ENCODE assay signal across 1 cellular context in the genomic region with DNA sequence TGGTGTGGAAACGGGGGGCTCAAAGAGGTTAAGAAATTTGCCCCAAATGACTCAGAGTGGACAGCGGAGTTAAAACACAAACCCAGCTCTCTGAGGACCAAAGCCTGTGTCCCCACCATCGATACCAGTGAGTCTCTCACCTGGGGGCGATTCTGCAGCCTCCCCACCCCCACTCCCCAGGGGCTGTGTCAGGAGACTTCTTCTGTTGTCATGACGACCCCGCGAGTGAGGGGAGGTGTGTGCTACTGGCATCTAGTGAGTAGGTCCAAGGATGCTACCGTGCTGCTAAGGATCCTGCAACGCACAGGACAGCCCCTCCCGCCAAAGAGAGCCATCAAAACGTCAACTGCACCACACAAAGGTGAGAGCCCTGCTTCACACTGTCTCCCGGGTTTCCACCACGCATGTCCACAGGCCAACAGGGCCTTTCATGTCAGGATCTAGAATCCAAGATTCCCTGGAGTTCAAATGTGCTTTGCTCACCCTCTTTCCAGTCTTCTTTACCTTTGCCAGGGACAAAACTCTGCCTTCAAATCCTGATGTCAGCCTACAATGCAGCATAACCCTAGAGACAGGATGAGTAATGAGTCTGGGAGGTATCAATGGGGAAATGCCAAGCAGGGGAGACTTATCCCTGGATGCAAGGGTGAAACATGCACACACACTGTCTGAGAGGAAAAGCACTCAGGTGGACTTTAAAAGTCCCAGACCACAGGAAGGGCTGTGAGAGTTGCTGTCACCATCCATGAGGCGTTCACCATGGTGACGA.
A peak's percentile ranks its signal among the peaks of the same experiment; 100 is the strongest.
TF ChIP-seq lines count a peak whose summit lies in the region.

No MANE protein-coding gene starts in this region.

TF ChIP-seq in K562, 482 proteins besides CTCF, POLR2A, EP300 and RAD21 (continued from another document):
- TF ChIP-seq, protein P1, sequence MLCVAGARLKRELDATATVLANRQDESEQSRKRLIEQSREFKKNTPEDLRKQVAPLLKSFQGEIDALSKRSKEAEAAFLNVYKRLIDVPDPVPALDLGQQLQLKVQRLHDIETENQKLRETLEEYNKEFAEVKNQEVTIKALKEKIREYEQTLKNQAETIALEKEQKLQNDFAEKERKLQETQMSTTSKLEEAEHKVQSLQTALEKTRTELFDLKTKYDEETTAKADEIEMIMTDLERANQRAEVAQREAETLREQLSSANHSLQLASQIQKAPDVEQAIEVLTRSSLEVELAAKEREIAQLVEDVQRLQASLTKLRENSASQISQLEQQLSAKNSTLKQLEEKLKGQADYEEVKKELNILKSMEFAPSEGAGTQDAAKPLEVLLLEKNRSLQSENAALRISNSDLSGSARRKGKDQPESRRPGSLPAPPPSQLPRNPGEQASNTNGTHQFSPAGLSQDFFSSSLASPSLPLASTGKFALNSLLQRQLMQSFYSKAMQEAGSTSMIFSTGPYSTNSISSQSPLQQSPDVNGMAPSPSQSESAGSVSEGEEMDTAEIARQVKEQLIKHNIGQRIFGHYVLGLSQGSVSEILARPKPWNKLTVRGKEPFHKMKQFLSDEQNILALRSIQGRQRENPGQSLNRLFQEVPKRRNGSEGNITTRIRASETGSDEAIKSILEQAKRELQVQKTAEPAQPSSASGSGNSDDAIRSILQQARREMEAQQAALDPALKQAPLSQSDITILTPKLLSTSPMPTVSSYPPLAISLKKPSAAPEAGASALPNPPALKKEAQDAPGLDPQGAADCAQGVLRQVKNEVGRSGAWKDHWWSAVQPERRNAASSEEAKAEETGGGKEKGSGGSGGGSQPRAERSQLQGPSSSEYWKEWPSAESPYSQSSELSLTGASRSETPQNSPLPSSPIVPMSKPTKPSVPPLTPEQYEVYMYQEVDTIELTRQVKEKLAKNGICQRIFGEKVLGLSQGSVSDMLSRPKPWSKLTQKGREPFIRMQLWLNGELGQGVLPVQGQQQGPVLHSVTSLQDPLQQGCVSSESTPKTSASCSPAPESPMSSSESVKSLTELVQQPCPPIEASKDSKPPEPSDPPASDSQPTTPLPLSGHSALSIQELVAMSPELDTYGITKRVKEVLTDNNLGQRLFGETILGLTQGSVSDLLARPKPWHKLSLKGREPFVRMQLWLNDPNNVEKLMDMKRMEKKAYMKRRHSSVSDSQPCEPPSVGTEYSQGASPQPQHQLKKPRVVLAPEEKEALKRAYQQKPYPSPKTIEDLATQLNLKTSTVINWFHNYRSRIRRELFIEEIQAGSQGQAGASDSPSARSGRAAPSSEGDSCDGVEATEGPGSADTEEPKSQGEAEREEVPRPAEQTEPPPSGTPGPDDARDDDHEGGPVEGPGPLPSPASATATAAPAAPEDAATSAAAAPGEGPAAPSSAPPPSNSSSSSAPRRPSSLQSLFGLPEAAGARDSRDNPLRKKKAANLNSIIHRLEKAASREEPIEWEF (CRISPR knock-in tag; IDR thresholded peaks at IDR 0.05) = no peak
- TF ChIP-seq, protein P2, sequence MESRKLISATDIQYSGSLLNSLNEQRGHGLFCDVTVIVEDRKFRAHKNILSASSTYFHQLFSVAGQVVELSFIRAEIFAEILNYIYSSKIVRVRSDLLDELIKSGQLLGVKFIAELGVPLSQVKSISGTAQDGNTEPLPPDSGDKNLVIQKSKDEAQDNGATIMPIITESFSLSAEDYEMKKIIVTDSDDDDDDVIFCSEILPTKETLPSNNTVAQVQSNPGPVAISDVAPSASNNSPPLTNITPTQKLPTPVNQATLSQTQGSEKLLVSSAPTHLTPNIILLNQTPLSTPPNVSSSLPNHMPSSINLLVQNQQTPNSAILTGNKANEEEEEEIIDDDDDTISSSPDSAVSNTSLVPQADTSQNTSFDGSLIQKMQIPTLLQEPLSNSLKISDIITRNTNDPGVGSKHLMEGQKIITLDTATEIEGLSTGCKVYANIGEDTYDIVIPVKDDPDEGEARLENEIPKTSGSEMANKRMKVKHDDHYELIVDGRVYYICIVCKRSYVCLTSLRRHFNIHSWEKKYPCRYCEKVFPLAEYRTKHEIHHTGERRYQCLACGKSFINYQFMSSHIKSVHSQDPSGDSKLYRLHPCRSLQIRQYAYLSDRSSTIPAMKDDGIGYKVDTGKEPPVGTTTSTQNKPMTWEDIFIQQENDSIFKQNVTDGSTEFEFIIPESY (CRISPR knock-in tag; IDR thresholded peaks at IDR 0.05) = 0 out of 2 replicates have a peak, but pooled peaks have one; percentile 32
